ENCODE assay signal across 14 cellular contexts in the genomic region with DNA sequence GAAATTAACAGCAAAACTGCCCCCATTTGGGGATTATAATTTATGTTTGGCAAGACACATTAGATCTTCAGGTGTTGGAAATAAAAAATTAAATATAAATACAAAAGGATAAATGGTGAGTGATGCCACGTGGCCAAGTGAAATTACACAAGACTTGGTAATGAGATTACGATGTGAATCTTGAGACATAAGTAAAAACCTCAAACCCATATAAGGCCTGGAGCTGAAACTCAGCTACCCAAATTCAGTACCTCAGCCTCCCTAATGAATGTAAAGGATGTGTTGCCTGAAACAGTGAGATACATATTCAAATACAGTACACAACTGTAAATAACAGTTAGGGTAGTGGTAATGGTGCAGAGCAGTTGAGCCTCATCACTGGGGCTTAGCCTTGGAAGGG.
"Had no signal": no experiment of that assay in that cellular context is flagged by ENCODE, and none has a peak within 500 bp of the region (broad histone marks: within the 10 kb centered on the region; RNA-seq: fewer than 3 reads in every experiment).

No MANE protein-coding gene starts in this region.

- H3K36me3 ChIP-seq: colonic mucosa, left ventricle myocardium inferior, prostate gland had no signal

- ATAC-seq: activated CD8-positive, alpha-beta T cell treated with anti-CD3 and anti-CD28 coated beads, Interleukin-2, amount 10 ng/mL, durations not matched to agents 7 days and 5 days; sciatic nerve had no signal

- H3K27ac ChIP-seq: colonic mucosa, hepatocyte, left ventricle myocardium inferior, prostate gland, testis had no signal

- H2AFZ ChIP-seq: hepatocyte had no signal

- H3K4me3 ChIP-seq: colonic mucosa, hepatocyte, left ventricle myocardium inferior, prostate gland, testis had no signal

- H3K4me2 ChIP-seq: hepatocyte had no signal

- DNase-seq: activated CD4-positive, alpha-beta T cell treated with anti-CD3 and anti-CD28 coated beads for 48 hours; activated CD8-positive, alpha-beta memory T cell treated with anti-CD3 and anti-CD28 coated beads, Interleukin-2, amount 50 U/mL, for 48 hours; activated CD8-positive, alpha-beta T cell treated with anti-CD3 and anti-CD28 coated beads, Interleukin-2, amount 10 ng/mL, durations not matched to agents 7 days and 5 days; activated naive CD4-positive, alpha-beta T cell; colonic mucosa; kidney; left ventricle myocardium inferior; occipital lobe; stimulated activated CD4-positive, alpha-beta T cell treated with anti-CD3 and anti-CD28 coated beads, Interleukin-2, amount 100 ng/mL, for 24 hours; T1000; testis had no signal

- H3K27me3 ChIP-seq: colonic mucosa, hepatocyte, testis had no signal

- H3K9me3 ChIP-seq: colonic mucosa, prostate gland, testis had no signal

- H3K4me1 ChIP-seq: colonic mucosa, left ventricle myocardium inferior, prostate gland, testis had no signal

- H3K79me2 ChIP-seq: hepatocyte had no signal
